In the genomic region with DNA sequence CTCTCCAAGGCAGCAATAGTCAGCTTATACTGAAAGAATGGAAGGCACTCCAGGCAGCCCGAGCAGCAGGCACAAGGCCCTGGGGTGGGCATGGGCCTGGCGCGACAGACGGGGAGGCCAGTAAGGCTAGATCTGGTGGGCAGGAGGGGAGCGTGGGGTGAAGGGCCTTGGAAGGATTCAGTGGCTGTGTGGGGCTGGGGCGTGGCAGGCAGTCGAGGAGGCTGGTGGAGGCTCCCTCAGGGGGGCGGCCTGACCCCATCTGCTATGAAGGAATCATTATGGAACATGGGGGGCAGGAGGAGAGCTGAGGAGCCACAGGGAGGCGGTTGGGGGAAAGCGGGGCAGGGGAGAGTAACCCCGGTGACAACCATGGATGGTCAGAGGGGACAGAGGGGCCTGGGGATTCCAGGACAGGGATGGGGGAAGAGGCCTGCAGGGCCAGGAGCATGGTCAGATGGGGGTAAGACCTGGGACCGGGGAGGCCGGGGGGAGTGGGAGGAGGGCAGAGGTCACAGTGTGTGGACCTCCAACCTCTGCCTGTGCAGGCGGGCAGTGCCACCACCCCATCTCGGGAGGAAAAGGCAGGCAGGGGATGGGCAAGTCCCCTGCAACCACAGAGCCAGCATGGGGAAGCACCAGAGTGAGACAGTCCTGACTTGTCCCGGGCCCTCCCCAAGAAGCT, we compare ENCODE assay signal across 21 cellular contexts.
A peak's percentile ranks its signal among the peaks of the same experiment; 100 is the strongest.
DNase-seq lines count a peak whose midpoint lies in the region; ATAC-seq, FAIRE-seq and TF ChIP-seq lines count a peak whose summit lies in the region.
"Had no signal": no experiment of that assay in that cellular context is flagged by ENCODE, and none has a peak within 500 bp of the region (broad histone marks: within the 10 kb centered on the region; RNA-seq: fewer than 3 reads in every experiment).

No MANE protein-coding gene starts in this region.

- H3K9ac ChIP-seq in K562 (ENCODE audit: insufficient read depth in 1 of 2, low read depth in 2 of 2, low read length in 2 of 2), result no peak overlapping the region

- no peak overlapping the region for H3K4me2 ChIP-seq in K562 (ENCODE audit: insufficient read depth, low read length)

- H3K9me3 ChIP-seq in left ventricle myocardium inferior (replicated peaks) (peaks cover 7% of the 10 kb centered on the region), K562 (replicated peaks; ENCODE audit: control insufficient read depth, insufficient read depth, low read depth, low read length) (no peaks in the 10 kb centered on the region), psoas muscle (no peaks in the 10 kb centered on the region), aorta (ENCODE audit: control insufficient read depth, low read length) (no peaks in the 10 kb centered on the region)
- H3K9me3 ChIP-seq: SJSA1 had no signal

- no peaks in the 10 kb centered on the region for H3K27me3 Mint-ChIP-seq in osteocyte (ENCODE audit: unreplicated experiment)

- WGBS in K562 (ENCODE audit: insufficient coverage, low coverage, missing lambda C conversion rate), result 9% methylated on average over 10 of the region's 16 CpGs
- WGBS in psoas muscle, 3 donors, result 89 to 91% (median 90%) methylated on average over 16 of the region's 16 CpGs
- WGBS in aorta, 2 donors, result 92 to 95% methylated on average over 14 to 16 of the region's 16 CpGs

- no TSS peak for BruUV-seq in K562 (replicated peaks; lab: Mats Ljungman, UMichigan)

- ATAC-seq in left cardiac atrium (no peak), K562 (no peak), psoas muscle (peak in 2 of 4 donors; percentile 3 to 5), aorta (ENCODE audit: low FRiP score) (no peak)

- H2AFZ ChIP-seq in K562 (ENCODE audit: low read depth, low read length), result no peak overlapping the region

- in situ Hi-C loops in K562 (cut with MboI), result no loop called here

- no peak for TF ChIP-seq EP300 in K562 (IDR thresholded peaks at IDR 0.05; ENCODE audit: low read length)

- H3K9me1 ChIP-seq in K562 (ENCODE audit: control insufficient read depth, insufficient read depth, low read length), result no peaks in the 10 kb centered on the region

- no peak for DNase-seq in left ventricle myocardium inferior
- DNase-seq in left cardiac atrium, result no peak
- DNase-seq in K562 (ENCODE audit: extremely low read depth in 1 of 4, low spot score in 3 of 4), result no peak
- peak; percentile 10 to 32 for DNase-seq in psoas muscle
- DNase-seq in aorta, result peak; percentile 29 to 59
- no peak for DNase-seq in NCI-H446 treated with DMSO at 0.1 percent for 48 hours (lab: John Stamatoyannopoulos, UW)
- DNase-seq in osteocyte (ENCODE audit: extremely low spot score, unreplicated experiment), result no peak
- no peak for DNase-seq in DMS79 (lab: John Stamatoyannopoulos, UW)
- DNase-seq: EL; HCEC 1CT; NCI-H1417 treated with DMSO at 0.1 percent for 48 hours; NCI-H1930; NCI-H69; NK-92 treated with Interleukin-12 subunit alpha and Interleukin-12 subunit beta, amount 100 ng/mL, for 24 hours; OCI-M1 had no signal

- CTCF ChIA-PET in K562 (lab: Yijun Ruan, JAX; ENCODE audit: low intra/inter-chr PET ratio), result no interaction called here

- no peak overlapping the region for H3K27ac Mint-ChIP-seq in osteocyte (ENCODE audit: unreplicated experiment)

- intact Hi-C loops in left ventricle myocardium inferior (cut with micrococcal nuclease), result no loop called here
- intact Hi-C loops in left cardiac atrium (cut with DNase I), result no loop called here
- intact Hi-C loops in K562 (cut with micrococcal nuclease), result no loop called here
- intact Hi-C loops in psoas muscle (cut with DNase I), result no loop called here
- intact Hi-C loops in aorta (cut with DNase I), result no loop called here

- H3K27ac ChIP-seq in left ventricle myocardium inferior (replicated peaks) (peak overlapping the region; percentile 88), K562 (ENCODE audit: extremely low read depth, low read depth, low read length) (no peak overlapping the region), psoas muscle (no peak overlapping the region), aorta (ENCODE audit: low read depth in 1 of 2, low read length in 2 of 2) (no peak overlapping the region)
- H3K27ac ChIP-seq: C4-2B, HL-60, RWPE1, SJSA1 had no signal

- H3K4me1 ChIP-seq in left ventricle myocardium inferior, result peaks cover 29% of the 10 kb centered on the region
- peaks cover 0 to 13% of the 10 kb centered on the region in 2 experiments; a peak in 2 of 5 replicates for H3K4me1 ChIP-seq in K562 (replicated peaks in 1 of 2; ENCODE audit: control insufficient read depth in 2 of 2, insufficient read depth in 2 of 2, low read length in 2 of 2)
- H3K4me1 ChIP-seq in psoas muscle, result no peaks in the 10 kb centered on the region
- H3K4me1 ChIP-seq in aorta (ENCODE audit: control insufficient read depth in 1 of 2, insufficient read depth in 2 of 2, low read length in 2 of 2), result no peaks in the 10 kb centered on the region
- H3K4me1 ChIP-seq: SJSA1 had no signal

- POLR2A ChIA-PET in K562 (lab: Yijun Ruan, JAX), result interaction anchor here (0.7 kb wide), 1 partner anchor 74 kb away, joined by 3 read pairs; no protein-coding TSS in a partner anchor

- H3K36me3 Mint-ChIP-seq in osteocyte (ENCODE audit: unreplicated experiment), result peaks cover 2% of the 10 kb centered on the region

- H3K36me3 ChIP-seq in left ventricle myocardium inferior (peaks cover 14% of the 10 kb centered on the region), K562 (ENCODE audit: control insufficient read depth, insufficient read depth, low read length) (no peaks in the 10 kb centered on the region), psoas muscle (ENCODE audit: insufficient read depth in 1 of 2, low read depth in 1 of 2) (peaks cover 0 to 24% of the 10 kb centered on the region in 2 donors), aorta (ENCODE audit: control insufficient read depth in 1 of 2, insufficient read depth in 2 of 2, low read length in 1 of 2) (no peaks in the 10 kb centered on the region)
- H3K36me3 ChIP-seq: SJSA1 had no signal

- no peak for TF ChIP-seq RAD21 in K562 (CRISPR knock-in tag; conservative IDR thresholded peaks at IDR 0.05 in 1 of 2, IDR thresholded peaks at IDR 0.05 in 1 of 2)

- TF ChIP-seq POLR2A in K562 (conservative IDR thresholded peaks at IDR 0.05), result no peak

- no peaks in the 10 kb centered on the region for H3K79me2 ChIP-seq in K562 (ENCODE audit: control insufficient read depth, insufficient read depth, low read length)

- H3K4me3 Mint-ChIP-seq in osteocyte (ENCODE audit: unreplicated experiment), result no peak overlapping the region

- TF ChIP-seq CTCF in left ventricle myocardium inferior (IDR thresholded peaks at IDR 0.05; ENCODE audit: borderline replicate concordance) (no peak), K562 (IDR thresholded peaks at IDR 0.05 in 2 of 3, conservative IDR thresholded peaks at IDR 0.05 in 1 of 3; ENCODE audit: insufficient read depth in 2 of 3, low read depth in 1 of 3, low read length in 3 of 3) (no peak), psoas muscle (IDR thresholded peaks at IDR 0.05) (no peak), osteocyte (IDR thresholded peaks at IDR 0.05) (no peak)

- no peak for FAIRE-seq in K562 (lab: Jason Lieb, UNC)
- FAIRE-seq: A204.1, HTR-8/SVneo had no signal

- H3K27me3 ChIP-seq in left ventricle myocardium inferior (ENCODE audit: low read depth), result no peaks in the 10 kb centered on the region
- H3K27me3 ChIP-seq in K562 (ENCODE audit: control insufficient read depth in 2 of 2, insufficient read depth in 2 of 2, low read length in 2 of 2), result peaks cover 11 to 70% of the 10 kb centered on the region in 2 experiments; a peak in 4 of 5 replicates
- no peaks in the 10 kb centered on the region for H3K27me3 ChIP-seq in psoas muscle (ENCODE audit: insufficient read depth in 3 of 3, low read length in 2 of 3)
- no peaks in the 10 kb centered on the region for H3K27me3 ChIP-seq in aorta (ENCODE audit: control insufficient read depth in 1 of 2, insufficient read depth in 2 of 2, low read length in 1 of 2)
- H3K27me3 ChIP-seq: SJSA1 had no signal

- no peak overlapping the region for H3K4me3 ChIP-seq in left ventricle myocardium inferior
- H3K4me3 ChIP-seq in K562, result no peak overlapping the region
- no peak overlapping the region for H3K4me3 ChIP-seq in psoas muscle
- no peak overlapping the region for H3K4me3 ChIP-seq in aorta (ENCODE audit: low read length in 2 of 2)
- H3K4me3 ChIP-seq: SJSA1 had no signal

- no peaks in the 10 kb centered on the region for H3K4me1 Mint-ChIP-seq in osteocyte (ENCODE audit: unreplicated experiment)

- H4K20me1 ChIP-seq in K562 (replicated peaks; ENCODE audit: control insufficient read depth, insufficient read depth, low read length), result no peaks in the 10 kb centered on the region

- H3K9me3 Mint-ChIP-seq in osteocyte (ENCODE audit: unreplicated experiment), result no peaks in the 10 kb centered on the region

TF ChIP-seq in K562, 482 proteins besides CTCF, POLR2A, EP300 and RAD21:
- TF ChIP-seq CBFB (CRISPR knock-in tag; IDR thresholded peaks at IDR 0.05), result no peak
- TF ChIP-seq POLR2G (IDR thresholded peaks at IDR 0.05; ENCODE audit: low read depth, low read length), result peak; percentile 16; the same call in 1 of the 2 replicates

Comparison
In these comparisons a context has a peak if more than half of its experiments do, and no peak if none do; other contexts are left out.
1. DNase-seq: peak in psoas muscle (2 of 2) and aorta (2 of 2); none in left ventricle myocardium inferior (single experiment), left cardiac atrium (single experiment), K562 (0 of 4), NCI-H446 treated with DMSO at 0.1 percent for 48 hours (single experiment), osteocyte (single experiment) and DMS79 (single experiment).